ENCODE assay signal across 17 cellular contexts in the genomic region with DNA sequence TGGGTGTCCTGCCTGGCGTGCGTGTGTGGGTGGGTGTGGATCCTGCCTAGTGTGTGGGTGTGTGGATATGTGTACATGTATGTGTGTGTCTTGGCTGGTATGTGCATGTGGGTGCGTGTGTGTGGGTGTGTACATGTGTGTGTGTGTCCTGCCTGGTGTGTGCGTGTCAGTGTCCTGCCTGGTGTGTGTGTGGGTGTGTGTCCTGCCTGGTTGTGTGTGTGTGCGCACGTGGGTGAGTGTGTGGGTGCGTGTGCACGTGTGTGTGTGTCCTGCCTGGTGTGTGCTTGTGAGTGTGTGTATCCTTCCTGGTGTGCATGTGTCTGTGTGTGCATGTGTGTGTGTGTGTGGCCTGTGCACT.
DNase-seq lines count a peak whose midpoint lies in the region; ATAC-seq, FAIRE-seq and TF ChIP-seq lines count a peak whose summit lies in the region.
"Had no signal": no experiment of that assay in that cellular context is flagged by ENCODE, and none has a peak within 500 bp of the region (broad histone marks: within the 10 kb centered on the region; RNA-seq: fewer than 3 reads in every experiment).

No MANE protein-coding gene starts in this region.

- WGBS in K562 (ENCODE audit: insufficient coverage, low coverage, missing lambda C conversion rate) = 4% methylated on average over 7 of the region's 8 CpGs

- TF ChIP-seq CTCF in K562 (IDR thresholded peaks at IDR 0.05 in 2 of 3, conservative IDR thresholded peaks at IDR 0.05 in 1 of 3; ENCODE audit: insufficient read depth in 2 of 3, low read depth in 1 of 3, low read length in 3 of 3) (no peak), nephron (IDR thresholded peaks at IDR 0.05; ENCODE audit: unreplicated experiment in 3 of 3) (no peak), uterus (IDR thresholded peaks at IDR 0.05) (no peak), vagina (IDR thresholded peaks at IDR 0.05) (no peak)
- TF ChIP-seq CTCF in activated CD8-positive, alpha-beta T cell treated with anti-CD3 and anti-CD28 coated beads for 36 hours (IDR thresholded peaks at IDR 0.05) = no peak

- peak overlapping the region in 1 of 3 experiments; percentile 27 for H3K4me3 Mint-ChIP-seq in nephron
- no peak overlapping the region for H3K4me3 Mint-ChIP-seq in activated CD8-positive, alpha-beta T cell treated with anti-CD3 and anti-CD28 coated beads for 36 hours
- H3K4me3 Mint-ChIP-seq: GM23338, IgD-negative memory B cell had no signal

- no peak for TF ChIP-seq EP300 in K562 (IDR thresholded peaks at IDR 0.05; ENCODE audit: low read length)

- ATAC-seq in K562 (no peak), GM21390 (IDR thresholded peaks at IDR 0.05; ENCODE audit: unreplicated experiment) (no peak)
- ATAC-seq in activated CD8-positive, alpha-beta T cell treated with anti-CD3 and anti-CD28 coated beads for 36 hours = no peak
- ATAC-seq: GM12878 had no signal

- TF ChIP-seq POLR2A in K562 (conservative IDR thresholded peaks at IDR 0.05) (no peak), uterus (IDR thresholded peaks at IDR 0.05) (no peak), vagina (IDR thresholded peaks at IDR 0.05) (no peak)

- H3K4me3 ChIP-seq in BLaER1 = no peak overlapping the region
- H3K4me3 ChIP-seq in K562 = no peak overlapping the region
- H3K4me3 ChIP-seq in uterus = no peak overlapping the region
- no peak overlapping the region for H3K4me3 ChIP-seq in vagina
- H3K4me3 ChIP-seq: GM12878, GM23338 had no signal

- no peaks in the 10 kb centered on the region for H3K36me3 Mint-ChIP-seq in nephron (ENCODE audit: low read depth)
- H3K36me3 Mint-ChIP-seq in activated CD8-positive, alpha-beta T cell treated with anti-CD3 and anti-CD28 coated beads for 36 hours (ENCODE audit: low read depth) = no peaks in the 10 kb centered on the region
- H3K36me3 Mint-ChIP-seq: IgD-negative memory B cell had no signal

- CTCF ChIA-PET in K562 (lab: Yijun Ruan, JAX; ENCODE audit: low intra/inter-chr PET ratio) = no interaction called here
- CTCF ChIA-PET in activated CD8-positive, alpha-beta T cell treated with anti-CD3 and anti-CD28 coated beads for 36 hours (lab: Charles Lee) = no interaction called here

- peaks cover 43% of the 10 kb centered on the region for H3K4me1 ChIP-seq in BLaER1
- no peaks in the 10 kb centered on the region; a peak in 2 of 5 replicates for H3K4me1 ChIP-seq in K562 (replicated peaks in 1 of 2; ENCODE audit: control insufficient read depth in 2 of 2, insufficient read depth in 2 of 2, low read length in 2 of 2)
- H3K4me1 ChIP-seq in uterus = peaks cover 0 to 11% of the 10 kb centered on the region in 2 donors
- H3K4me1 ChIP-seq in vagina = peaks cover 21% of the 10 kb centered on the region
- H3K4me1 ChIP-seq: BE2C had no signal

- H3K27me3 ChIP-seq in BLaER1 (no peaks in the 10 kb centered on the region), K562 (ENCODE audit: control insufficient read depth in 2 of 2, insufficient read depth in 2 of 2, low read length in 2 of 2) (peaks cover 19 to 90% of the 10 kb centered on the region in 2 experiments; a peak in 4 of 5 replicates), uterus (no peaks in the 10 kb centered on the region), vagina (no peaks in the 10 kb centered on the region)
- H3K27me3 ChIP-seq: BE2C had no signal

- H4K20me1 ChIP-seq in BLaER1 (no peaks in the 10 kb centered on the region), K562 (replicated peaks; ENCODE audit: control insufficient read depth, insufficient read depth, low read length) (peaks cover 13% of the 10 kb centered on the region)

- H3K27ac ChIP-seq in BLaER1 (no peak overlapping the region), K562 (ENCODE audit: extremely low read depth, low read depth, low read length) (no peak overlapping the region), temporal lobe (ENCODE audit: low read depth, low read length) (peak overlapping the region; percentile 25), uterus (no peak overlapping the region), vagina (no peak overlapping the region)

- in situ Hi-C loops in K562 (cut with MboI) = no loop called here

- H3K9ac ChIP-seq in BLaER1 (no peak overlapping the region), K562 (ENCODE audit: insufficient read depth in 1 of 2, low read depth in 2 of 2, low read length in 2 of 2) (no peak overlapping the region; a peak in 1 of 4 replicates)

- peaks cover 46% of the 10 kb centered on the region for H3K4me1 Mint-ChIP-seq in nephron
- H3K4me1 Mint-ChIP-seq in activated CD8-positive, alpha-beta T cell treated with anti-CD3 and anti-CD28 coated beads for 36 hours (ENCODE audit: low read depth) = no peaks in the 10 kb centered on the region
- H3K4me1 Mint-ChIP-seq: IgD-negative memory B cell had no signal

- H3K36me3 ChIP-seq in BLaER1 = no peaks in the 10 kb centered on the region
- no peaks in the 10 kb centered on the region for H3K36me3 ChIP-seq in K562 (ENCODE audit: control insufficient read depth, insufficient read depth, low read length)
- no peaks in the 10 kb centered on the region for H3K36me3 ChIP-seq in uterus
- no peaks in the 10 kb centered on the region for H3K36me3 ChIP-seq in vagina
- H3K36me3 ChIP-seq: BE2C had no signal

- intact Hi-C loops in K562 (cut with micrococcal nuclease) = no loop called here
- intact Hi-C loops in activated CD8-positive, alpha-beta T cell treated with anti-CD3 and anti-CD28 coated beads for 36 hours (cut with micrococcal nuclease) = no loop called here
- intact Hi-C loops in uterus (cut with DNase I; ENCODE audit: low total_unique reads) = no loop called here
- intact Hi-C loops in vagina (cut with DNase I) = no loop called here

- BruUV-seq in K562 (replicated peaks; lab: Mats Ljungman, UMichigan) = no TSS peak

- DNase-seq in K562 (ENCODE audit: extremely low read depth in 1 of 4, low spot score in 3 of 4) = no peak
- no peak for DNase-seq in activated CD8-positive, alpha-beta T cell treated with anti-CD3 and anti-CD28 coated beads for 36 hours
- no peak for DNase-seq in uterus
- no peak for DNase-seq in vagina (ENCODE audit: extremely low spot score in 2 of 2)
- DNase-seq: 8988T, BE2C, GDM1, NCI-H187 treated with DMSO at 0.1 percent for 48 hours, NCI-H526 treated with DMSO at 0.1 percent for 48 hours had no signal

- H3K27ac Mint-ChIP-seq in nephron = peak overlapping the region in 2 of 3 experiments; percentile 11 to 37
- H3K27ac Mint-ChIP-seq in activated CD8-positive, alpha-beta T cell treated with anti-CD3 and anti-CD28 coated beads for 36 hours = no peak overlapping the region
- H3K27ac Mint-ChIP-seq: IgD-negative memory B cell had no signal

- no peaks in the 10 kb centered on the region for H3K79me2 ChIP-seq in K562 (ENCODE audit: control insufficient read depth, insufficient read depth, low read length)

- FAIRE-seq in K562 (lab: Jason Lieb, UNC) = no peak
- FAIRE-seq: GM12878, RCC 7860 had no signal

- no peaks in the 10 kb centered on the region for H3K9me3 Mint-ChIP-seq in nephron
- H3K9me3 Mint-ChIP-seq in activated CD8-positive, alpha-beta T cell treated with anti-CD3 and anti-CD28 coated beads for 36 hours = no peaks in the 10 kb centered on the region
- H3K9me3 Mint-ChIP-seq: IgD-negative memory B cell had no signal

- peaks cover 46% of the 10 kb centered on the region for H3K27me3 Mint-ChIP-seq in nephron (ENCODE audit: low read depth)
- H3K27me3 Mint-ChIP-seq in activated CD8-positive, alpha-beta T cell treated with anti-CD3 and anti-CD28 coated beads for 36 hours = no peaks in the 10 kb centered on the region

- H3K9me1 ChIP-seq in K562 (ENCODE audit: control insufficient read depth, insufficient read depth, low read length) = no peaks in the 10 kb centered on the region

- H2AFZ ChIP-seq in K562 (ENCODE audit: low read depth, low read length) = no peak overlapping the region
- H2AFZ ChIP-seq: GM23338 had no signal

- no peak for TF ChIP-seq RAD21 in K562 (CRISPR knock-in tag; conservative IDR thresholded peaks at IDR 0.05 in 1 of 2, IDR thresholded peaks at IDR 0.05 in 1 of 2)

- H3K4me2 ChIP-seq in BLaER1 = peak overlapping the region; percentile 35
- H3K4me2 ChIP-seq in K562 (ENCODE audit: insufficient read depth, low read length) = no peak overlapping the region
- H3K4me2 ChIP-seq: GM23338 had no signal

- H3K9me3 ChIP-seq in BLaER1 (no peaks in the 10 kb centered on the region), K562 (replicated peaks; ENCODE audit: control insufficient read depth, insufficient read depth, low read depth, low read length) (no peaks in the 10 kb centered on the region), uterus (no peaks in the 10 kb centered on the region), vagina (no peaks in the 10 kb centered on the region)
- H3K9me3 ChIP-seq: BE2C had no signal

- POLR2A ChIA-PET in K562 (lab: Yijun Ruan, JAX) = no interaction called here
- POLR2A ChIA-PET in activated CD8-positive, alpha-beta T cell treated with anti-CD3 and anti-CD28 coated beads for 36 hours (lab: Charles Lee) = no interaction called here

TF ChIP-seq in K562, 482 proteins besides CTCF, POLR2A, EP300 and RAD21:
- TF ChIP-seq EGR1 (conservative IDR thresholded peaks at IDR 0.05) = peak; percentile 44
- TF ChIP-seq ZNF24 (IDR thresholded peaks at IDR 0.05) = no peak
- TF ChIP-seq PURB (CRISPR knock-in tag; IDR thresholded peaks at IDR 0.05; ENCODE audit: low read depth) = no peak
- TF ChIP-seq, protein P1, sequence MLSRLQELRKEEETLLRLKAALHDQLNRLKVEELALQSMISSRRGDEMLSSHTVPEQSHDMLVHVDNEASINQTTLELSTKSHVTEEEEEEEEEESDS (CRISPR knock-in tag; IDR thresholded peaks at IDR 0.05) = no peak
- TF ChIP-seq NR2C2 (CRISPR knock-in tag; IDR thresholded peaks at IDR 0.05) = no peak
- no peak for TF ChIP-seq NR2C2 (tag; IDR thresholded peaks at IDR 0.05)
